2 cellular contexts compared by ENCODE assay signal in the genomic region with DNA sequence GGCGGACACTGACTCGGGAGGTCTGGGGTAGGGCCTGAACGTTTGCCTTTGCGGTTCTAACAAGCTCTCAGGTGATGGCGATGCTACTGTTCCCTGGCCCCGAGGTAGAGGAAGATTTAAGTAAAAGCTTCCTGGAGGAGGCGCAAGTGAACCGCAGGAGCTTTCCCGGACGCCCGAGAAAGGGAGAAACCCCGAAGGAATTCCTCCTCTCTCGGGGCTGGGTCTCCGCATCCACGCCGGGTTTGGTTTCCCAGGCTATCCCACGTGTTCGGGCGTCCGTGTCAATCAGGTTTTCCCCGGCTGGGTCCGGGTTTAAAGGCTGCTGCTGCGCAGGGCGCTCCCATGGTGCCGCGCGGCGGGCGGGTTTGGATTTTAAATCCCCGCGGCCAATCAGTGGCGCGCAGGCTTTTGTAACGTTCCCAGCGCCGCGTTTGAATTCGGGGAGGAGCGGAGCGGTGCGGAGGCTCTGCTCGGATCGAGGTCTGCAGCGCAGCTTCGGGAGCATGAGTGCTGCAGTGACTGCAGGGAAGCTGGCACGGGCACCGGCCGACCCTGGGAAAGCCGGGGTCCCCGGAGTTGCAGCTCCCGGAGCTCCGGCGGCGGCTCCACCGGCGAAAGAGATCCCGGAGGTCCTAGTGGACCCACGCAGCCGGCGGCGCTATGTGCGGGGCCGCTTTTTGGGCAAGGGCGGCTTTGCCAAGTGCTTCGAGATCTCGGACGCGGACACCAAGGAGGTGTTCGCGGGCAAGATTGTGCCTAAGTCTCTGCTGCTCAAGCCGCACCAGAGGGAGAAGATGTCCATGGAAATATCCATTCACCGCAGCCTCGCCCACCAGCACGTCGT.
TF ChIP-seq lines count a peak whose summit lies in the region.

A gene (plus strand): TSS at position 460 of the 844 bp plus-strand sequence. CDS start 44 bp downstream, at position 504.

TF ChIP-seq in A549, 52 proteins besides CTCF, POLR2A, EP300 and RAD21 (continued from another document):
- TF ChIP-seq, protein P1, sequence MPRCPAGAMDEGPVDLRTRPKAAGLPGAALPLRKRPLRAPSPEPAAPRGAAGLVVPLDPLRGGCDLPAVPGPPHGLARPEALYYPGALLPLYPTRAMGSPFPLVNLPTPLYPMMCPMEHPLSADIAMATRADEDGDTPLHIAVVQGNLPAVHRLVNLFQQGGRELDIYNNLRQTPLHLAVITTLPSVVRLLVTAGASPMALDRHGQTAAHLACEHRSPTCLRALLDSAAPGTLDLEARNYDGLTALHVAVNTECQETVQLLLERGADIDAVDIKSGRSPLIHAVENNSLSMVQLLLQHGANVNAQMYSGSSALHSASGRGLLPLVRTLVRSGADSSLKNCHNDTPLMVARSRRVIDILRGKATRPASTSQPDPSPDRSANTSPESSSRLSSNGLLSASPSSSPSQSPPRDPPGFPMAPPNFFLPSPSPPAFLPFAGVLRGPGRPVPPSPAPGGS (IDR thresholded peaks at IDR 0.05) = no peak
- TF ChIP-seq FOXS1 (CRISPR knock-in tag; IDR thresholded peaks at IDR 0.05) (no peak), SMC3 (IDR thresholded peaks at IDR 0.05) (no peak; the same call in 1 of the 3 replicates), TFCP2L1 (CRISPR knock-in tag; IDR thresholded peaks at IDR 0.05) (no peak), FOSL2 (IDR thresholded peaks at IDR 0.05) (no peak), FOSL2 (CRISPR knock-in tag; IDR thresholded peaks at IDR 0.05) (no peak), HDAC2 (IDR thresholded peaks at IDR 0.05) (peak; percentile 71; the same call in 1 of the 2 replicates), ZC3H11A (IDR thresholded peaks at IDR 0.05) (no peak), TP53 (CRISPR knock-in tag; IDR thresholded peaks at IDR 0.05) (no peak), CHD2 (IDR thresholded peaks at IDR 0.05; ENCODE audit: low read length, partially characterized antibody) (no peak), ZNF302 (CRISPR knock-in tag; IDR thresholded peaks at IDR 0.05) (no peak), NR3C1 (IDR thresholded peaks at IDR 0.05) (no peak), KDM1A (IDR thresholded peaks at IDR 0.05; ENCODE audit: low read depth) (no peak)
- TF ChIP-seq, protein P2, sequence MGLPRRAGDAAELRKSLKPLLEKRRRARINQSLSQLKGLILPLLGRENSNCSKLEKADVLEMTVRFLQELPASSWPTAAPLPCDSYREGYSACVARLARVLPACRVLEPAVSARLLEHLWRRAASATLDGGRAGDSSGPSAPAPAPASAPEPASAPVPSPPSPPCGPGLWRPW (IDR thresholded peaks at IDR 0.05) = no peak
- TF ChIP-seq, protein P3, sequence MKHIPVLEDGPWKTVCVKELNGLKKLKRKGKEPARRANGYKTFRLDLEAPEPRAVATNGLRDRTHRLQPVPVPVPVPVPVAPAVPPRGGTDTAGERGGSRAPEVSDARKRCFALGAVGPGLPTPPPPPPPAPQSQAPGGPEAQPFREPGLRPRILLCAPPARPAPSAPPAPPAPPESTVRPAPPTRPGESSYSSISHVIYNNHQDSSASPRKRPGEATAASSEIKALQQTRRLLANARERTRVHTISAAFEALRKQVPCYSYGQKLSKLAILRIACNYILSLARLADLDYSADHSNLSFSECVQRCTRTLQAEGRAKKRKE (CRISPR knock-in tag; IDR thresholded peaks at IDR 0.05; ENCODE audit: low read depth) = no peak
- TF ChIP-seq, protein P4, sequence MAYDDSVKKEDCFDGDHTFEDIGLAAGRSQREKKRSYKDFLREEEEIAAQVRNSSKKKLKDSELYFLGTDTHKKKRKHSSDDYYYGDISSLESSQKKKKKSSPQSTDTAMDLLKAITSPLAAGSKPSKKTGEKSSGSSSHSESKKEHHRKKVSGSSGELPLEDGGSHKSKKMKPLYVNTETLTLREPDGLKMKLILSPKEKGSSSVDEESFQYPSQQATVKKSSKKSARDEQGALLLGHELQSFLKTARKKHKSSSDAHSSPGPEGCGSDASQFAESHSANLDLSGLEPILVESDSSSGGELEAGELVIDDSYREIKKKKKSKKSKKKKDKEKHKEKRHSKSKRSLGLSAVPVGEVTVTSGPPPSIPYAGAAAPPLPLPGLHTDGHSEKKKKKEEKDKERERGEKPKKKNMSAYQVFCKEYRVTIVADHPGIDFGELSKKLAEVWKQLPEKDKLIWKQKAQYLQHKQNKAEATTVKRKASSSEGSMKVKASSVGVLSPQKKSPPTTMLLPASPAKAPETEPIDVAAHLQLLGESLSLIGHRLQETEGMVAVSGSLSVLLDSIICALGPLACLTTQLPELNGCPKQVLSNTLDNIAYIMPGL (CRISPR knock-in tag; IDR thresholded peaks at IDR 0.05; ENCODE audit: borderline replicate concordance) = no peak
TF ChIP-seq in A549: peak in this region for 9.

TF ChIP-seq in WTC11, 78 proteins besides CTCF, POLR2A, EP300 and RAD21 (continued from another document and continues in another):
- TF ChIP-seq ATF1 (CRISPR knock-in tag; IDR thresholded peaks at IDR 0.05) (peak; percentile 50; the same call in 1 of the 2 replicates), IRF2 (CRISPR knock-in tag; IDR thresholded peaks at IDR 0.05; ENCODE audit: borderline replicate concordance, low read depth) (no peak), SMAD3 (CRISPR knock-in tag; IDR thresholded peaks at IDR 0.05; ENCODE audit: borderline replicate concordance) (no peak), CREB1 (CRISPR knock-in tag; IDR thresholded peaks at IDR 0.05) (no peak; the same call in 1 of the 2 replicates), ZNF423 (CRISPR knock-in tag; IDR thresholded peaks at IDR 0.05) (no peak), FOXK1 (CRISPR knock-in tag; IDR thresholded peaks at IDR 0.05) (0 out of 2 replicates have a peak, but pooled peaks have one; percentile 46), ZNF121 (CRISPR knock-in tag; IDR thresholded peaks at IDR 0.05) (no peak), NFE2L1 (CRISPR knock-in tag; IDR thresholded peaks at IDR 0.05) (peak; percentile 84; the same call in 1 of the 2 replicates), ZNF671 (CRISPR knock-in tag; IDR thresholded peaks at IDR 0.05) (no peak), SMAD4 (CRISPR knock-in tag; IDR thresholded peaks at IDR 0.05) (no peak), MYBL2 (CRISPR knock-in tag; IDR thresholded peaks at IDR 0.05) (peak; percentile 100), ZNF219 (CRISPR knock-in tag; IDR thresholded peaks at IDR 0.05; ENCODE audit: borderline replicate concordance) (0 out of 2 replicates have a peak, but pooled peaks have one; percentile 15), ETV6 (CRISPR knock-in tag; IDR thresholded peaks at IDR 0.05) (no peak), NR3C1 (CRISPR knock-in tag; conservative IDR thresholded peaks at IDR 0.05; ENCODE audit: low read depth) (0 out of 2 replicates have a peak, but pooled peaks have one; percentile 23), ZNF138 (CRISPR knock-in tag; conservative IDR thresholded peaks at IDR 0.05) (no peak), GTF2I (CRISPR knock-in tag; conservative IDR thresholded peaks at IDR 0.05) (no peak), NFYB (CRISPR knock-in tag; conservative IDR thresholded peaks at IDR 0.05; ENCODE audit: low read depth) (peak; percentile 64), GABPB1 (CRISPR knock-in tag; IDR thresholded peaks at IDR 0.05) (peak; percentile 99), JAZF1 (CRISPR knock-in tag; IDR thresholded peaks at IDR 0.05) (no peak), PRRX2 (CRISPR knock-in tag; IDR thresholded peaks at IDR 0.05) (no peak), TEAD4 (CRISPR knock-in tag; IDR thresholded peaks at IDR 0.05) (no peak), ZBTB21 (CRISPR knock-in tag; IDR thresholded peaks at IDR 0.05; ENCODE audit: borderline replicate concordance) (peak; percentile 89), NR1H2 (CRISPR knock-in tag; IDR thresholded peaks at IDR 0.05) (no peak), RELA (CRISPR knock-in tag; IDR thresholded peaks at IDR 0.05; ENCODE audit: borderline replicate concordance) (no peak), GRHL2 (CRISPR knock-in tag; IDR thresholded peaks at IDR 0.05; ENCODE audit: insufficient replicate concordance, severe bottlenecking) (no peak)
- TF ChIP-seq, protein P5, sequence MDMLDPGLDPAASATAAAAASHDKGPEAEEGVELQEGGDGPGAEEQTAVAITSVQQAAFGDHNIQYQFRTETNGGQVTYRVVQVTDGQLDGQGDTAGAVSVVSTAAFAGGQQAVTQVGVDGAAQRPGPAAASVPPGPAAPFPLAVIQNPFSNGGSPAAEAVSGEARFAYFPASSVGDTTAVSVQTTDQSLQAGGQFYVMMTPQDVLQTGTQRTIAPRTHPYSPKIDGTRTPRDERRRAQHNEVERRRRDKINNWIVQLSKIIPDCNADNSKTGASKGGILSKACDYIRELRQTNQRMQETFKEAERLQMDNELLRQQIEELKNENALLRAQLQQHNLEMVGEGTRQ (CRISPR knock-in tag; IDR thresholded peaks at IDR 0.05) = peak; percentile 66
- TF ChIP-seq, protein P6, sequence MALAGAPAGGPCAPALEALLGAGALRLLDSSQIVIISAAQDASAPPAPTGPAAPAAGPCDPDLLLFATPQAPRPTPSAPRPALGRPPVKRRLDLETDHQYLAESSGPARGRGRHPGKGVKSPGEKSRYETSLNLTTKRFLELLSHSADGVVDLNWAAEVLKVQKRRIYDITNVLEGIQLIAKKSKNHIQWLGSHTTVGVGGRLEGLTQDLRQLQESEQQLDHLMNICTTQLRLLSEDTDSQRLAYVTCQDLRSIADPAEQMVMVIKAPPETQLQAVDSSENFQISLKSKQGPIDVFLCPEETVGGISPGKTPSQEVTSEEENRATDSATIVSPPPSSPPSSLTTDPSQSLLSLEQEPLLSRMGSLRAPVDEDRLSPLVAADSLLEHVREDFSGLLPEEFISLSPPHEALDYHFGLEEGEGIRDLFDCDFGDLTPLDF (CRISPR knock-in tag; IDR thresholded peaks at IDR 0.05) = peak; percentile 72
- TF ChIP-seq, protein P7, sequence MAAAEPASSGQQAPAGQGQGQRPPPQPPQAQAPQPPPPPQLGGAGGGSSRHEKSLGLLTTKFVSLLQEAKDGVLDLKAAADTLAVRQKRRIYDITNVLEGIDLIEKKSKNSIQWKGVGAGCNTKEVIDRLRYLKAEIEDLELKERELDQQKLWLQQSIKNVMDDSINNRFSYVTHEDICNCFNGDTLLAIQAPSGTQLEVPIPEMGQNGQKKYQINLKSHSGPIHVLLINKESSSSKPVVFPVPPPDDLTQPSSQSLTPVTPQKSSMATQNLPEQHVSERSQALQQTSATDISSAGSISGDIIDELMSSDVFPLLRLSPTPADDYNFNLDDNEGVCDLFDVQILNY (CRISPR knock-in tag; IDR thresholded peaks at IDR 0.05) = peak; percentile 72
- TF ChIP-seq, protein P8, sequence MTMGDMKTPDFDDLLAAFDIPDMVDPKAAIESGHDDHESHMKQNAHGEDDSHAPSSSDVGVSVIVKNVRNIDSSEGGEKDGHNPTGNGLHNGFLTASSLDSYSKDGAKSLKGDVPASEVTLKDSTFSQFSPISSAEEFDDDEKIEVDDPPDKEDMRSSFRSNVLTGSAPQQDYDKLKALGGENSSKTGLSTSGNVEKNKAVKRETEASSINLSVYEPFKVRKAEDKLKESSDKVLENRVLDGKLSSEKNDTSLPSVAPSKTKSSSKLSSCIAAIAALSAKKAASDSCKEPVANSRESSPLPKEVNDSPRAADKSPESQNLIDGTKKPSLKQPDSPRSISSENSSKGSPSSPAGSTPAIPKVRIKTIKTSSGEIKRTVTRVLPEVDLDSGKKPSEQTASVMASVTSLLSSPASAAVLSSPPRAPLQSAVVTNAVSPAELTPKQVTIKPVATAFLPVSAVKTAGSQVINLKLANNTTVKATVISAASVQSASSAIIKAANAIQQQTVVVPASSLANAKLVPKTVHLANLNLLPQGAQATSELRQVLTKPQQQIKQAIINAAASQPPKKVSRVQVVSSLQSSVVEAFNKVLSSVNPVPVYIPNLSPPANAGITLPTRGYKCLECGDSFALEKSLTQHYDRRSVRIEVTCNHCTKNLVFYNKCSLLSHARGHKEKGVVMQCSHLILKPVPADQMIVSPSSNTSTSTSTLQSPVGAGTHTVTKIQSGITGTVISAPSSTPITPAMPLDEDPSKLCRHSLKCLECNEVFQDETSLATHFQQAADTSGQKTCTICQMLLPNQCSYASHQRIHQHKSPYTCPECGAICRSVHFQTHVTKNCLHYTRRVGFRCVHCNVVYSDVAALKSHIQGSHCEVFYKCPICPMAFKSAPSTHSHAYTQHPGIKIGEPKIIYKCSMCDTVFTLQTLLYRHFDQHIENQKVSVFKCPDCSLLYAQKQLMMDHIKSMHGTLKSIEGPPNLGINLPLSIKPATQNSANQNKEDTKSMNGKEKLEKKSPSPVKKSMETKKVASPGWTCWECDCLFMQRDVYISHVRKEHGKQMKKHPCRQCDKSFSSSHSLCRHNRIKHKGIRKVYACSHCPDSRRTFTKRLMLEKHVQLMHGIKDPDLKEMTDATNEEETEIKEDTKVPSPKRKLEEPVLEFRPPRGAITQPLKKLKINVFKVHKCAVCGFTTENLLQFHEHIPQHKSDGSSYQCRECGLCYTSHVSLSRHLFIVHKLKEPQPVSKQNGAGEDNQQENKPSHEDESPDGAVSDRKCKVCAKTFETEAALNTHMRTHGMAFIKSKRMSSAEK (CRISPR knock-in tag; IDR thresholded peaks at IDR 0.05; ENCODE audit: borderline replicate concordance) = no peak
- TF ChIP-seq, protein P9, sequence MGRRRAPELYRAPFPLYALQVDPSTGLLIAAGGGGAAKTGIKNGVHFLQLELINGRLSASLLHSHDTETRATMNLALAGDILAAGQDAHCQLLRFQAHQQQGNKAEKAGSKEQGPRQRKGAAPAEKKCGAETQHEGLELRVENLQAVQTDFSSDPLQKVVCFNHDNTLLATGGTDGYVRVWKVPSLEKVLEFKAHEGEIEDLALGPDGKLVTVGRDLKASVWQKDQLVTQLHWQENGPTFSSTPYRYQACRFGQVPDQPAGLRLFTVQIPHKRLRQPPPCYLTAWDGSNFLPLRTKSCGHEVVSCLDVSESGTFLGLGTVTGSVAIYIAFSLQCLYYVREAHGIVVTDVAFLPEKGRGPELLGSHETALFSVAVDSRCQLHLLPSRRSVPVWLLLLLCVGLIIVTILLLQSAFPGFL (CRISPR knock-in tag; IDR thresholded peaks at IDR 0.05; ENCODE audit: borderline replicate concordance) = peak; percentile 98; the same call in 1 of the 2 replicates
- TF ChIP-seq, protein P10, sequence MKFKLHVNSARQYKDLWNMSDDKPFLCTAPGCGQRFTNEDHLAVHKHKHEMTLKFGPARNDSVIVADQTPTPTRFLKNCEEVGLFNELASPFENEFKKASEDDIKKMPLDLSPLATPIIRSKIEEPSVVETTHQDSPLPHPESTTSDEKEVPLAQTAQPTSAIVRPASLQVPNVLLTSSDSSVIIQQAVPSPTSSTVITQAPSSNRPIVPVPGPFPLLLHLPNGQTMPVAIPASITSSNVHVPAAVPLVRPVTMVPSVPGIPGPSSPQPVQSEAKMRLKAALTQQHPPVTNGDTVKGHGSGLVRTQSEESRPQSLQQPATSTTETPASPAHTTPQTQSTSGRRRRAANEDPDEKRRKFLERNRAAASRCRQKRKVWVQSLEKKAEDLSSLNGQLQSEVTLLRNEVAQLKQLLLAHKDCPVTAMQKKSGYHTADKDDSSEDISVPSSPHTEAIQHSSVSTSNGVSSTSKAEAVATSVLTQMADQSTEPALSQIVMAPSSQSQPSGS (CRISPR knock-in tag; IDR thresholded peaks at IDR 0.05; ENCODE audit: borderline replicate concordance, low read depth) = no peak
- TF ChIP-seq, protein P11, sequence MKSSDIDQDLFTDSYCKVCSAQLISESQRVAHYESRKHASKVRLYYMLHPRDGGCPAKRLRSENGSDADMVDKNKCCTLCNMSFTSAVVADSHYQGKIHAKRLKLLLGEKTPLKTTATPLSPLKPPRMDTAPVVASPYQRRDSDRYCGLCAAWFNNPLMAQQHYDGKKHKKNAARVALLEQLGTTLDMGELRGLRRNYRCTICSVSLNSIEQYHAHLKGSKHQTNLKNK (CRISPR knock-in tag; IDR thresholded peaks at IDR 0.05) = no peak
